ENCODE assay signal across 22 cellular contexts in the genomic region with DNA sequence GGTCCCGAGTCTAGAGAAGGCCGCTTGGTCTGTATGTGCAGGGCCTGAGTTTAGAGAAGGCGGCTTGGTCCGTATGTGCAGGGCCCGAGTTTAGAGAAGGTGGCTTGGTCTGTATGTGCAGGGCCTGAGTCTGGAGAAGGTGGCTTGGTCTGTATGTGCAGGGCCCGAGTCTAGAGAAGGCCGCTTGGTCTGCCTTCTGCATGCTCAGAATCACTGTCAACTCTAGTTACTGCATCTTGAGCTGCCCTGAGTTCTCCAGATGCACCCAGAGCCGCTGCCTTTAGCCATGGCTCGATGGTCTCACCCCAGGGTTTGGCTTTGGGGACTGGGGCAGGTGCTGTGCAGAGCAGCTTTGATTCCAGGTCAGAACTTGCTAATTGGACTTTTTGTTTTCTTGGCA.
"Had no signal": no experiment of that assay in that cellular context is flagged by ENCODE, and none has a peak within 500 bp of the region (broad histone marks: within the 10 kb centered on the region; RNA-seq: fewer than 3 reads in every experiment).

No MANE protein-coding gene starts in this region.

- DNase-seq: activated CD4-positive, alpha-beta T cell treated with anti-CD3 and anti-CD28 coated beads for 1 hour; activated CD4-positive, alpha-beta T cell treated with anti-CD3 and anti-CD28 coated beads, Interleukin-2, amount 50 U/mL, for 4 hours; activated naive CD4-positive, alpha-beta T cell treated with Interleukin-2 at 50 U/mL for 16 hours; activated T-cell treated with anti-CD3 and anti-CD28 coated beads for 4 hours; anterior cingulate cortex; brain microvascular endothelial cell; central memory CD4-positive, alpha-beta T cell; colonic mucosa; erythroblast; hypothalamus; islet precursor cell; left lung; naive B cell; stimulated activated naive CD4-positive, alpha-beta T cell; T-helper 17 cell had no signal

- H3K9me3 Mint-ChIP-seq: naive B cell had no signal

- H3K4me3 ChIP-seq: colonic mucosa, left lung, mucosa of descending colon, tibial artery had no signal

- H3K4me3 Mint-ChIP-seq: naive B cell, T-helper 17 cell had no signal

- H3K4me1 ChIP-seq: left lung, parathyroid adenoma had no signal

- FAIRE-seq: frontal cortex, urothelium cell line had no signal

- H3K27me3 ChIP-seq: brain microvascular endothelial cell, colonic mucosa, left lung, neutrophil had no signal

- H3K27ac Mint-ChIP-seq: naive B cell, T-helper 17 cell had no signal

- H3K36me3 Mint-ChIP-seq: naive B cell had no signal

- H3K9ac ChIP-seq: parathyroid adenoma had no signal

- H3K27ac ChIP-seq: brain microvascular endothelial cell, colonic mucosa, left lung, neutrophil, parathyroid adenoma, tibial artery, VCaP had no signal

- H3K36me3 ChIP-seq: brain microvascular endothelial cell, colonic mucosa, left lung, neutrophil, tibial artery had no signal

- H3K79me2 ChIP-seq: parathyroid adenoma had no signal

- H2AFZ ChIP-seq: parathyroid adenoma had no signal

- H3K9me3 ChIP-seq: colonic mucosa, left lung, neutrophil, tibial artery had no signal

- H3K4me1 Mint-ChIP-seq: naive B cell, T-helper 17 cell had no signal

- ATAC-seq: left lung, mucosa of descending colon, T-helper 17 cell had no signal
